In genomic region chr10:15545266-15545665, GRCh38 we compare ENCODE assay signal across 8 cellular contexts.
"Had no signal": no experiment of that assay in that cellular context is flagged by ENCODE, and none has a peak within 500 bp of the region (broad histone marks: within the 10 kb centered on the region; RNA-seq: fewer than 3 reads in every experiment).

No MANE protein-coding gene starts in this region.

- DNase-seq: GDM1, GF-D8 had no signal

- FAIRE-seq: G401.6, GM12878, GM12891, GM12892, GM18507, GM19239 had no signal

- ATAC-seq: GM12878 had no signal

- H3K4me3 ChIP-seq: GM12878 had no signal
